10 cellular contexts compared by ENCODE assay signal in genomic region chr19:47955936-47956335, GRCh38. TPM values are rescaled to one million over a fixed set of nuclear protein-coding genes. Genes with fewer than 3 reads are reported as not detected.
"Had no signal": no experiment of that assay in that cellular context is flagged by ENCODE, and none has a peak within 500 bp of the region (broad histone marks: within the 10 kb centered on the region; RNA-seq: fewer than 3 reads in every experiment).

No MANE protein-coding gene starts in this region.

RNA-seq across cellular contexts. Expression of gene BSPH1, which starts 36.0 kb away (rescaled TPM):
- total RNA-seq: activated CD4-positive, alpha-beta memory T cell treated with anti-CD3 and anti-CD28 coated beads, Interleukin-2, amount 10 ng/mL, durations not matched to agents 7 days and 5 days; activated CD4-positive, alpha-beta T cell treated with anti-CD3 and anti-CD28 coated beads for 36 hours; activated CD8-positive, alpha-beta memory T cell treated with anti-CD3 and anti-CD28 coated beads, Interleukin-2, amount 10 ng/mL, durations not matched to agents 7 days and 5 days; activated naive CD4-positive, alpha-beta T cell treated with anti-CD3 and anti-CD28 coated beads for 36 hours; activated T-helper 2 cell treated with anti-CD3 and anti-CD28 coated beads, Interferon-gamma antibody, Interleukin-2, Interleukin-4, amounts not matched to agents 10 μg/mL and 5 μg/mL and 100 μg/mL, durations not matched to agents 14 hours and 24 hours and 36 hours; aorta; IMR-90; K562; PC-3; Right ventricle myocardium superior had no signal

RNA-seq across cellular contexts. Expression of gene ELSPBP1, which starts 38.5 kb away (rescaled TPM):
- total RNA-seq: activated CD4-positive, alpha-beta memory T cell treated with anti-CD3 and anti-CD28 coated beads, Interleukin-2, amount 10 ng/mL, durations not matched to agents 7 days and 5 days; activated CD4-positive, alpha-beta T cell treated with anti-CD3 and anti-CD28 coated beads for 36 hours; activated CD8-positive, alpha-beta memory T cell treated with anti-CD3 and anti-CD28 coated beads, Interleukin-2, amount 10 ng/mL, durations not matched to agents 7 days and 5 days; activated naive CD4-positive, alpha-beta T cell treated with anti-CD3 and anti-CD28 coated beads for 36 hours; activated T-helper 2 cell treated with anti-CD3 and anti-CD28 coated beads, Interferon-gamma antibody, Interleukin-2, Interleukin-4, amounts not matched to agents 10 μg/mL and 5 μg/mL and 100 μg/mL, durations not matched to agents 14 hours and 24 hours and 36 hours; aorta; IMR-90; K562; PC-3; Right ventricle myocardium superior had no signal
